ENCODE assay signal across 16 cellular contexts in genomic region chr10:50472914-50473313, GRCh38.
A peak's percentile ranks its signal among the peaks of the same experiment; 100 is the strongest.
DNase-seq lines count a peak whose midpoint lies in the region; TF ChIP-seq lines count a peak whose summit lies in the region.
"Had no signal": no experiment of that assay in that cellular context is flagged by ENCODE, and none has a peak within 500 bp of the region (broad histone marks: within the 10 kb centered on the region; RNA-seq: fewer than 3 reads in every experiment).

No MANE protein-coding gene starts in this region.

- POLR2A ChIA-PET in HEK293 (lab: Yijun Ruan, JAX) = no interaction called here
- POLR2A ChIA-PET in activated CD4-positive, alpha-beta memory T cell treated with anti-CD3 and anti-CD28 coated beads for 36 hours (lab: Charles Lee) = no interaction called here

- H3K36me3 ChIP-seq in HEK293 (ENCODE audit: control insufficient read depth in 2 of 2, insufficient read depth in 1 of 2, low read length in 2 of 2) (no peaks in the 10 kb centered on the region), left ventricle myocardium inferior (peaks cover 4% of the 10 kb centered on the region)

- DNase-seq in activated naive CD8-positive, alpha-beta T cell treated with anti-CD3 and anti-CD28 coated beads for 36 hours = no peak
- DNase-seq in SKM-1 treated with dmso at 0.1 percent for 144 hours (lab: John Stamatoyannopoulos, UW; ENCODE audit: unreplicated experiment) (no peak), left ventricle myocardium inferior (no peak)
- no peak for DNase-seq in activated CD4-positive, alpha-beta memory T cell treated with anti-CD3 and anti-CD28 coated beads for 36 hours
- DNase-seq: 8988T; ACHN; CD4-positive, CD25-positive, alpha-beta regulatory T cell; DMS153; DMS79 treated with DMSO at 0.1 percent for 48 hours; EL; IMR-90; KG1 had no signal

- no peaks in the 10 kb centered on the region for H3K9me3 ChIP-seq in HEK293 (ENCODE audit: control insufficient read depth, insufficient read depth, low read depth, low read length)
- H3K9me3 ChIP-seq in left ventricle myocardium inferior (replicated peaks) = peaks cover 5% of the 10 kb centered on the region

- peaks cover 19% of the 10 kb centered on the region for H3K36me3 Mint-ChIP-seq in activated naive CD8-positive, alpha-beta T cell
- peaks cover 14% of the 10 kb centered on the region for H3K36me3 Mint-ChIP-seq in activated naive CD8-positive, alpha-beta T cell treated with anti-CD3 and anti-CD28 coated beads for 36 hours
- H3K36me3 Mint-ChIP-seq in nephron (ENCODE audit: low read depth) = peaks cover 8% of the 10 kb centered on the region
- H3K36me3 Mint-ChIP-seq in activated CD4-positive, alpha-beta memory T cell treated with anti-CD3 and anti-CD28 coated beads for 36 hours = peaks cover 17% of the 10 kb centered on the region

- no peaks in the 10 kb centered on the region for H3K27me3 Mint-ChIP-seq in activated naive CD8-positive, alpha-beta T cell
- H3K27me3 Mint-ChIP-seq in activated naive CD8-positive, alpha-beta T cell treated with anti-CD3 and anti-CD28 coated beads for 36 hours = no peaks in the 10 kb centered on the region
- no peaks in the 10 kb centered on the region for H3K27me3 Mint-ChIP-seq in nephron (ENCODE audit: low read depth)
- no peaks in the 10 kb centered on the region for H3K27me3 Mint-ChIP-seq in activated CD4-positive, alpha-beta memory T cell treated with anti-CD3 and anti-CD28 coated beads for 36 hours
- H3K27me3 Mint-ChIP-seq: CD4-positive, CD25-positive, alpha-beta regulatory T cell had no signal

- H3K27ac Mint-ChIP-seq in activated naive CD8-positive, alpha-beta T cell = peak overlapping the region; percentile 7
- H3K27ac Mint-ChIP-seq in activated naive CD8-positive, alpha-beta T cell treated with anti-CD3 and anti-CD28 coated beads for 36 hours = no peak overlapping the region
- H3K27ac Mint-ChIP-seq in nephron = peak overlapping the region in 2 of 3 experiments; percentile 3 to 68
- H3K27ac Mint-ChIP-seq in activated CD4-positive, alpha-beta memory T cell treated with anti-CD3 and anti-CD28 coated beads for 36 hours = no peak overlapping the region

- H3K27me3 ChIP-seq in left ventricle myocardium inferior (ENCODE audit: low read depth) = no peaks in the 10 kb centered on the region

- H3K27ac ChIP-seq in HEK293 (ENCODE audit: extremely low read depth, low read depth, low read length) (no peak overlapping the region), left ventricle myocardium inferior (replicated peaks) (no peak overlapping the region)
- H3K27ac ChIP-seq: BLaER1 treated with 17β-estradiol and CSF1 and Interleukin-3, amounts not matched to agents 10 nM and 100 nM had no signal

- H3K4me1 ChIP-seq in HEK293 (ENCODE audit: control insufficient read depth, insufficient read depth, low read length) = peaks cover 19% of the 10 kb centered on the region
- peaks cover 58% of the 10 kb centered on the region for H3K4me1 ChIP-seq in left ventricle myocardium inferior

- TF ChIP-seq CTCF in HEK293 (tag by site-specific recombination; IDR thresholded peaks at IDR 0.05) = no peak
- TF ChIP-seq CTCF in nephron (IDR thresholded peaks at IDR 0.05; ENCODE audit: unreplicated experiment in 3 of 3) = no peak
- TF ChIP-seq CTCF in left ventricle myocardium inferior (IDR thresholded peaks at IDR 0.05; ENCODE audit: borderline replicate concordance) = no peak

- no peaks in the 10 kb centered on the region for H3K9me3 Mint-ChIP-seq in activated naive CD8-positive, alpha-beta T cell (ENCODE audit: low read depth)
- peaks cover 4% of the 10 kb centered on the region for H3K9me3 Mint-ChIP-seq in activated naive CD8-positive, alpha-beta T cell treated with anti-CD3 and anti-CD28 coated beads for 36 hours
- peaks cover 4% of the 10 kb centered on the region for H3K9me3 Mint-ChIP-seq in nephron
- H3K9me3 Mint-ChIP-seq in activated CD4-positive, alpha-beta memory T cell treated with anti-CD3 and anti-CD28 coated beads for 36 hours = peaks cover 16% of the 10 kb centered on the region

- H3K4me1 Mint-ChIP-seq in activated naive CD8-positive, alpha-beta T cell (ENCODE audit: low read depth) = peaks cover 54% of the 10 kb centered on the region
- H3K4me1 Mint-ChIP-seq in activated naive CD8-positive, alpha-beta T cell treated with anti-CD3 and anti-CD28 coated beads for 36 hours = peaks cover 45% of the 10 kb centered on the region
- peaks cover 7% of the 10 kb centered on the region for H3K4me1 Mint-ChIP-seq in nephron
- peaks cover 44% of the 10 kb centered on the region for H3K4me1 Mint-ChIP-seq in activated CD4-positive, alpha-beta memory T cell treated with anti-CD3 and anti-CD28 coated beads for 36 hours (ENCODE audit: low read depth)

- intact Hi-C loops in activated CD4-positive, alpha-beta memory T cell treated with anti-CD3 and anti-CD28 coated beads for 36 hours (cut with micrococcal nuclease) = no loop called here
- intact Hi-C loops in left ventricle myocardium inferior (cut with micrococcal nuclease) = no loop called here

- CTCF ChIA-PET in HEK293 (lab: Yijun Ruan, JAX) = no interaction called here
- CTCF ChIA-PET in activated CD4-positive, alpha-beta memory T cell treated with anti-CD3 and anti-CD28 coated beads for 36 hours (lab: Charles Lee) = no interaction called here

- H3K4me3 ChIP-seq in HEK293 (ENCODE audit: low read depth, low read length) (no peak overlapping the region), left ventricle myocardium inferior (no peak overlapping the region)
- H3K4me3 ChIP-seq: BLaER1 treated with 17β-estradiol and CSF1 and Interleukin-3, amounts not matched to agents 10 nM and 100 nM had no signal

- H3K4me3 Mint-ChIP-seq in activated naive CD8-positive, alpha-beta T cell = no peak overlapping the region
- H3K4me3 Mint-ChIP-seq in activated naive CD8-positive, alpha-beta T cell treated with anti-CD3 and anti-CD28 coated beads for 36 hours = no peak overlapping the region
- no peak overlapping the region for H3K4me3 Mint-ChIP-seq in nephron
- no peak overlapping the region for H3K4me3 Mint-ChIP-seq in activated CD4-positive, alpha-beta memory T cell treated with anti-CD3 and anti-CD28 coated beads for 36 hours

TF ChIP-seq in HEK293, 187 proteins besides CTCF, POLR2A, EP300 and RAD21:
- TF ChIP-seq FEZF1 (tag by site-specific recombination; IDR thresholded peaks at IDR 0.05) (peak; percentile 40; the same call in 1 of the 2 replicates), OVOL3 (tag by site-specific recombination; IDR thresholded peaks at IDR 0.05) (no peak), ZNF423 (tag by site-specific recombination; IDR thresholded peaks at IDR 0.05) (no peak), ZNF664 (tag by site-specific recombination; IDR thresholded peaks at IDR 0.05) (peak; percentile 97)

Comparison
In these comparisons a context has a peak if more than half of its experiments do, and no peak if none do; other contexts are left out.
1. H3K27ac Mint-ChIP-seq: peak in activated naive CD8-positive, alpha-beta T cell (single experiment) and nephron (2 of 3); none in activated naive CD8-positive, alpha-beta T cell treated with anti-CD3 and anti-CD28 coated beads for 36 hours (single experiment) and activated CD4-positive, alpha-beta memory T cell treated with anti-CD3 and anti-CD28 coated beads for 36 hours (single experiment).